9 cellular contexts compared by ENCODE assay signal in the genomic region with DNA sequence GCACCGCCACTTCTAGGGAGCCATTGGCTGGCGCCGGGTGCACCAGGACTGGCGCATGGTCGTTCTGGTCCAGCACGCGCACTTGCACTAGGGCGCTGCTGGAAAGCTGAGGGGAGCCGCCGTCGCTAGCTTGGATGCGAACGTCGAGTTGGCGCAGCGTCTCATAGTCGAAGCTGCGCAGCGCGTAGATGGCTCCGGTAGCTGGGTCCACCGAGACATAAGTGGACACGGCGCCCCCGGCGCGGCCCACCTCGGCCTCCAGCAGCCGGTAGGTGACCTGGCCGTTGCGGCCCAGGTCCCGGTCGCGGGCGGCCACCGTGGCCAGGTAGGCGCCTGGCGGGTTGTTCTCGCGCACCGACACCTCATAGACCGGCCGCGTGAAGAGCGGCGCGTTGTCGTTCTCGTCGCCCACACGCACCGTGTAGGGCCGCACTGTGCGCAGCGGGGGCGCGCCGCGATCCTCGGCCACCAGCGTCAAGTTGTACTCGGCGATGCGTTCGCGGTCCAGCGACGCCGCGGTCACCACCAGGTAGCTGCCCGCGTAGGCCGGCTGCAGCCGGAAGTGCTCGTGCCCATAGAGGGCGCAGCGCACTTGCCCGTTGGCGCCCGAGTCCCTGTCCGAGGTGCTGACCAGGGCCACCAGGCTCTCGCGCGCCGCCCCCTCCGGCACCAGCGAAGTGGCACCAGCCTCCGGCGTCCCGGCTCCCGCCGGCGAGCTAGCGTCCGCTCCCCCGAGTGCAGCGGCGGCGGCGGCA. TPM values are rescaled to one million over a fixed set of nuclear protein-coding genes. Genes with fewer than 3 reads are reported as not detected.
DNase-seq lines count a peak whose midpoint lies in the region; ATAC-seq, FAIRE-seq and TF ChIP-seq lines count a peak whose summit lies in the region.
"Had no signal": no experiment of that assay in that cellular context is flagged by ENCODE, and none has a peak within 500 bp of the region (broad histone marks: within the 10 kb centered on the region; RNA-seq: fewer than 3 reads in every experiment).

No MANE protein-coding gene starts in this region.

- WGBS in HUES64 = 24% methylated on average over 100 of the region's 100 CpGs
- 76% methylated on average over 85 of the region's 100 CpGs for WGBS in GM12878 (ENCODE audit: insufficient coverage, insufficient replicate concordance, low lambda C conversion rate, missing lambda C conversion rate)

- POLR2A ChIA-PET in GM12878 (lab: Charles Lee) = no interaction called here

- H3K4me3 ChIP-seq in HUES64 (ENCODE audit: low read length) (peak overlapping the region; percentile 74), GM12878 (no peak overlapping the region)

- TF ChIP-seq RAD21 in GM12878 (IDR thresholded peaks at IDR 0.05; ENCODE audit: insufficient read depth, low read depth, low read length) = no peak

- no peak for FAIRE-seq in GM12878 (lab: Jason Lieb, UNC)

- in situ Hi-C loops in GM12878 (cut with MboI) = no loop called here

- H3K79me2 ChIP-seq in GM12878 (ENCODE audit: control insufficient read depth, insufficient read depth, low read length) = no peaks in the 10 kb centered on the region
- H3K79me2 ChIP-seq: parathyroid adenoma had no signal

- SMC1A ChIA-PET in GM12878 (lab: Charles Lee; ENCODE audit: uncharacterized antibody, unreplicated experiment) = no interaction called here

- RAD21 ChIA-PET in GM12878 (lab: Charles Lee; ENCODE audit: unreplicated experiment) = no interaction called here

- peaks cover 19 to 52% of the 10 kb centered on the region in 2 donors for H3K4me1 Mint-ChIP-seq in stimulated activated naive B cell treated with anti-CD40 and anti-IgM and Interleukin-4, amounts not matched to agents 10 μg/mL and 1 μg/mL and 100 μg/mL, for 72 hours

- H3K9ac ChIP-seq in HUES64 (ENCODE audit: low read depth, low read length) = no peak overlapping the region
- no peak overlapping the region for H3K9ac ChIP-seq in GM12878 (ENCODE audit: control insufficient read depth, insufficient read depth, low read length)
- H3K9ac ChIP-seq: parathyroid adenoma had no signal

- peak overlapping the region; percentile 37 to 57 for H3K4me3 Mint-ChIP-seq in stimulated activated naive B cell treated with anti-CD40 and anti-IgM and Interleukin-4, amounts not matched to agents 10 μg/mL and 1 μg/mL and 100 μg/mL, for 72 hours

- no peak for TF ChIP-seq POLR2A in GM12878 (IDR thresholded peaks at IDR 0.05; ENCODE audit: low read depth, low read length)
- no peak for TF ChIP-seq POLR2A in GM18505 (IDR thresholded peaks at IDR 0.05; ENCODE audit: borderline replicate concordance, extremely low read depth, insufficient read depth, insufficient read length)

- no peak overlapping the region for H2AFZ ChIP-seq in GM12878 (ENCODE audit: control insufficient read depth, low read depth, low read length)
- H2AFZ ChIP-seq: parathyroid adenoma had no signal

- BruUV-seq in GM12878 (replicated peaks; lab: Mats Ljungman, UMichigan) = no TSS peak

- no peak for ATAC-seq in GM12878
- no peak for ATAC-seq in stimulated activated naive B cell treated with anti-CD40 and anti-IgM and Interleukin-4, amounts not matched to agents 10 μg/mL and 1 μg/mL and 100 μg/mL, for 72 hours (replicated peaks)
- no peak for ATAC-seq in GM18505 (IDR thresholded peaks at IDR 0.05; ENCODE audit: unreplicated experiment)
- no peak for ATAC-seq in GM19351 (IDR thresholded peaks at IDR 0.05; ENCODE audit: unreplicated experiment)

- peaks cover 64% of the 10 kb centered on the region for H3K27me3 ChIP-seq in HUES64 (ENCODE audit: insufficient read depth, low read length)
- peaks cover 1 to 6% of the 10 kb centered on the region in 2 experiments for H3K27me3 ChIP-seq in GM12878 (replicated peaks in 1 of 2; ENCODE audit: control insufficient read depth in 2 of 2, insufficient read depth in 2 of 2, low read length in 1 of 2)

- H3K9me3 Mint-ChIP-seq in stimulated activated naive B cell treated with anti-CD40 and anti-IgM and Interleukin-4, amounts not matched to agents 10 μg/mL and 1 μg/mL and 100 μg/mL, for 72 hours = peaks cover 11 to 17% of the 10 kb centered on the region in 2 donors

- intact Hi-C loops in GM12878 (cut with micrococcal nuclease; ENCODE audit: unreplicated experiment) = no loop called here

- H3K27ac Mint-ChIP-seq in stimulated activated naive B cell treated with anti-CD40 and anti-IgM and Interleukin-4, amounts not matched to agents 10 μg/mL and 1 μg/mL and 100 μg/mL, for 72 hours = peak overlapping the region; percentile 80

- CTCF ChIA-PET in GM12878 (lab: Yijun Ruan, JAX) = interaction anchor here (1.4 kb wide), 1 partner anchor 122 kb away, joined by 3 read pairs; no protein-coding TSS in a partner anchor

- no peak overlapping the region for H3K27ac ChIP-seq in HUES64 (ENCODE audit: low read depth, low read length)
- no peak overlapping the region for H3K27ac ChIP-seq in GM12878 (ENCODE audit: control insufficient read depth, insufficient read depth)
- H3K27ac ChIP-seq: parathyroid adenoma, VCaP had no signal

- 0 out of 6 replicates have a peak, but pooled peaks of 1 of the 3 experiments have one; percentile 9 for TF ChIP-seq CTCF in GM12878 (IDR thresholded peaks at IDR 0.05 in 2 of 3, conservative IDR thresholded peaks at IDR 0.05 in 1 of 3; ENCODE audit: control insufficient read depth in 2 of 3, extremely low read depth in 1 of 3, insufficient read depth in 1 of 3, low read depth in 3 of 3, low read length in 3 of 3)

- H3K36me3 ChIP-seq in HUES64 (ENCODE audit: insufficient read depth, low read length) (no peaks in the 10 kb centered on the region), GM12878 (ENCODE audit: control insufficient read depth in 2 of 2, insufficient read depth in 2 of 2, low read length in 1 of 2) (no peaks in the 10 kb centered on the region; a peak in 1 of 4 replicates)

- peaks cover 60 to 74% of the 10 kb centered on the region in 2 donors for H3K27me3 Mint-ChIP-seq in stimulated activated naive B cell treated with anti-CD40 and anti-IgM and Interleukin-4, amounts not matched to agents 10 μg/mL and 1 μg/mL and 100 μg/mL, for 72 hours

- DNase-seq in GM12878 (ENCODE audit: low read depth, low spot score) = no peak
- DNase-seq in iPS-NIHi11 (ENCODE audit: low spot score) = peak; percentile 84
- no peak for DNase-seq in stimulated activated naive B cell treated with anti-CD40 and anti-IgM and Interleukin-4, amounts not matched to agents 10 μg/mL and 1 μg/mL and 100 μg/mL, for 72 hours
- DNase-seq in NCI-H128 (lab: John Stamatoyannopoulos, UW; ENCODE audit: unreplicated experiment) = no peak

- H3K9me3 ChIP-seq in HUES64 (ENCODE audit: insufficient read depth, low read depth, low read length) (no peaks in the 10 kb centered on the region), GM12878 (replicated peaks; ENCODE audit: control insufficient read depth, insufficient read depth, low read length) (peaks cover 27% of the 10 kb centered on the region; the same call in 2 of the 3 replicates)

- no peak overlapping the region for H3K4me2 ChIP-seq in GM12878 (ENCODE audit: control insufficient read depth, insufficient read depth)

- no peak for TF ChIP-seq EP300 in GM12878 (IDR thresholded peaks at IDR 0.05; ENCODE audit: borderline replicate concordance in 1 of 2, control insufficient read depth in 1 of 2, low read depth in 2 of 2, low read length in 2 of 2)

- H4K20me1 ChIP-seq in GM12878 (ENCODE audit: control insufficient read depth, insufficient read depth) = no peaks in the 10 kb centered on the region

- peaks cover 12 to 20% of the 10 kb centered on the region in 2 donors for H3K36me3 Mint-ChIP-seq in stimulated activated naive B cell treated with anti-CD40 and anti-IgM and Interleukin-4, amounts not matched to agents 10 μg/mL and 1 μg/mL and 100 μg/mL, for 72 hours

- peaks cover 17% of the 10 kb centered on the region for H3K4me1 ChIP-seq in HUES64 (ENCODE audit: insufficient read depth, low read length)
- H3K4me1 ChIP-seq in GM12878 (ENCODE audit: control insufficient read depth, insufficient read depth, low read length) = peaks cover 12% of the 10 kb centered on the region

TF ChIP-seq in GM12878, 131 proteins besides CTCF, POLR2A, EP300 and RAD21 (continues in another document):
- TF ChIP-seq RAD51 (IDR thresholded peaks at IDR 0.05) = no peak
- peak in 1 of 2 experiments; percentile 50; a peak in 1 of 4 replicates for TF ChIP-seq SRF (IDR thresholded peaks at IDR 0.05; ENCODE audit: low read depth in 2 of 2, low read length in 2 of 2)

RNA-seq across cellular contexts. Expression of a gene that starts 1.7 kb away (rescaled TPM):
- polyA plus RNA-seq in HUES64 (2013, experiment 1 of 2) = 4.3 TPM
- 6.9 TPM for polyA plus RNA-seq in HUES64 (2013, experiment 2 of 2)
- total RNA-seq in GM12878 (2013; cell fraction: nucleolus; rRNA removed) = not detected in 2 replicates
- total RNA-seq in GM12878 (2014; rRNA removed) (0.38 and 0.62 TPM in 2 replicates), GM12878 (2014; rRNA removed; fragmentation: Illumina TruSeq; extraction: Trizol) (0.41 and 0.45 TPM in 2 replicates), GM12878 (2021) (0.16 and 0.31 TPM in 2 replicates)
- polyA plus RNA-seq in GM12878 (2011; ENCODE audit: low read depth) = not detected
- polyA plus RNA-seq in GM12878 (2011; rRNA removed) (not detected in 2 replicates), GM12878 (2014; fragmentation: Illumina TruSeq; extraction: Trizol) (0.72 and 0.86 TPM in 2 replicates), GM12878 (2014; fragmentation: Nextera tagmentation; extraction: Ambion mirVana) (under 1 TPM; 0.03 to 0.22 TPM), GM12878 (2014; rRNA removed) (0.11 and 0.86 TPM in 2 replicates), GM12878 (2016; fragmentation: Nextera tagmentation; extraction: Ambion mirVana) (under 1 TPM; 0.15 to 0.84 TPM)
- polyA plus RNA-seq in GM12878 (2011; cell fraction: cytosol; rRNA removed) = not detected in 2 replicates
- 0.15 TPM in 1 of 2 replicates, not detected in the other for polyA plus RNA-seq in GM12878 (2011; cell fraction: nucleus; rRNA removed)
- 0.03 TPM in 1 of 2 replicates, not detected in the other for polyA plus RNA-seq in GM12878 (2012)
- not detected in 2 replicates for polyA minus RNA-seq in GM12878 (2011; rRNA and poly(A)+ RNA removed)
- not detected in 2 replicates for polyA minus RNA-seq in GM12878 (2011; cell fraction: cytosol; rRNA and poly(A)+ RNA removed)
- polyA minus RNA-seq in GM12878 (2011; cell fraction: nucleus; rRNA and poly(A)+ RNA removed) = not detected in 2 replicates
